Comparison of ENCODE assay signal across 12 cellular contexts in the genomic region with DNA sequence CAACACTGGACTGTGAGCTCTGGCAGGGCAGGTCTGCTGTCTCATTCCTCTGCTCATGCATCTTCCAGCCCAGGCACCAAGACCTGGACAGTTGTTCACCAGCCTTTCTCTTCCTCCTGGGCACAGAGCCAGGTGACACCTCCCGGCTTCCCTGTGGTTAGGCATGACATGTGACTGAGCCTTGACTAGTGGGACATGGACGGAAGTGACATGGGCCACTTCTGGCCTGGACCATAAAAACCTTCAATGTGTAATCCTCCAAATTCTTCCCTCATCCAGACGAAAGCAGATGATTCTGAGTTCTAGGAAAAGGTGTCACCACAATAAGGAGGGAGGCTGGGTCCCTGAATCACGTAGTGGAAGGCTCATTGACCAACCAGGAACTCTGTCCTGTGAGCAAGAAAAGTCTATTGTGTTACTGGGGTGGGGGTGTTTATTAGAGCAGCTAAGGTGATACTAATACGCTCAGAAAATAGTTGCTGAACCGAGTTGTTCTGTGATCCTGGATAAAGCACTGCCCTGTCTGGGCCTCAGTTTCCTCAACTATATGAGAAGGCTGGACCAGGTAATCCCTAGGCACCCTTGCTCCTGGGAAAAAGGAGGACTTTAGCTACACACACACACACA. TPM values are rescaled to one million over a fixed set of nuclear protein-coding genes. Genes with fewer than 3 reads are reported as not detected.
DNase-seq lines count a peak whose midpoint lies in the region; ATAC-seq and TF ChIP-seq lines count a peak whose summit lies in the region.
"Had no signal": no experiment of that assay in that cellular context is flagged by ENCODE, and none has a peak within 500 bp of the region (broad histone marks: within the 10 kb centered on the region; RNA-seq: fewer than 3 reads in every experiment).

No MANE protein-coding gene starts in this region.

- peak; percentile 26 for DNase-seq in stimulated activated CD4-positive, alpha-beta T cell treated with anti-CD3 and anti-CD28 coated beads, Interleukin-15, amount 100 ng/mL, for 24 hours
- DNase-seq in stimulated activated CD4-positive, alpha-beta T cell treated with anti-CD3 and anti-CD28 coated beads, Interleukin-12 subunit alpha, Interleukin-12 subunit beta, amount 100 ng/mL, for 4 hours, result no peak
- peak; percentile 83 for DNase-seq in OCI-M1 (lab: John Stamatoyannopoulos, UW)
- no peak for DNase-seq in NCI-H446 treated with DMSO at 0.1 percent for 48 hours (lab: John Stamatoyannopoulos, UW)
- no peak for DNase-seq in A673 (ENCODE audit: low spot score)
- DNase-seq in foreskin fibroblast, result no peak
- DNase-seq: activated CD4-positive, alpha-beta T cell treated with anti-CD3 and anti-CD28 coated beads for 1 hour; CD4-positive, alpha-beta memory T cell; stimulated activated naive CD4-positive, alpha-beta T cell had no signal

- BruUV-seq in A673 (replicated peaks; lab: Mats Ljungman, UMichigan), result no TSS peak

- intact Hi-C loops in A673 (cut with micrococcal nuclease; ENCODE audit: unreplicated experiment), result no loop called here

- no peak for TF ChIP-seq CTCF in A673 (conservative IDR thresholded peaks at IDR 0.05; ENCODE audit: low read depth, low read length)
- no peak for TF ChIP-seq CTCF in foreskin fibroblast (IDR thresholded peaks at IDR 0.05; ENCODE audit: low read depth, low read length)

- H3K27ac ChIP-seq in A673 (ENCODE audit: low read depth, low read length, poor library complexity, severe bottlenecking), result no peak overlapping the region

- peaks cover 5% of the 10 kb centered on the region for H3K4me1 ChIP-seq in A673 (ENCODE audit: insufficient read depth, low read length, poor library complexity, severe bottlenecking)

- no peaks in the 10 kb centered on the region for H3K27me3 ChIP-seq in A673 (replicated peaks; ENCODE audit: insufficient read depth, low read depth, low read length, poor library complexity)

- ATAC-seq in esophagus mucosa, result peak; percentile 56
- no peak for ATAC-seq in HG03460 (IDR thresholded peaks at IDR 0.05; ENCODE audit: unreplicated experiment)
- ATAC-seq: Panc1 had no signal

- POLR2A ChIA-PET in A673 (lab: Charles Lee; ENCODE audit: low non-redundant PET), result no interaction called here

- no peaks in the 10 kb centered on the region for H3K9me3 ChIP-seq in A673 (ENCODE audit: low read depth, low read length, poor library complexity, severe bottlenecking)

- CTCF ChIA-PET in A673 (lab: Charles Lee), result interaction anchor here (0.7 kb wide), 1 partner anchor 25 kb away, joined by 7 read pairs; no protein-coding TSS in a partner anchor

- H3K4me3 ChIP-seq in A673 (ENCODE audit: low read depth, low read length, poor library complexity, severe bottlenecking), result no peak overlapping the region
- H3K4me3 ChIP-seq in foreskin fibroblast (ENCODE audit: low read depth in 1 of 2, low read length in 2 of 2), result no peak overlapping the region

- H3K36me3 ChIP-seq in A673 (ENCODE audit: insufficient read depth, low read length, poor library complexity, severe bottlenecking), result no peaks in the 10 kb centered on the region

RNA-seq across cellular contexts. Expression of gene CRB2, which starts 26.6 kb away (rescaled TPM):
- total RNA-seq in esophagus mucosa (not detected), A673 (2021) (0.47 and 0.55 TPM in 2 replicates)
- total RNA-seq: CD4-positive, alpha-beta memory T cell had no signal

Comparison
In these comparisons a context has a peak if more than half of its experiments do, and no peak if none do; other contexts are left out.
1. DNase-seq: peak in stimulated activated CD4-positive, alpha-beta T cell treated with anti-CD3 and anti-CD28 coated beads, Interleukin-15, amount 100 ng/mL, for 24 hours (single experiment) and OCI-M1 (single experiment); none in stimulated activated CD4-positive, alpha-beta T cell treated with anti-CD3 and anti-CD28 coated beads, Interleukin-12 subunit alpha, Interleukin-12 subunit beta, amount 100 ng/mL, for 4 hours (single experiment), NCI-H446 treated with DMSO at 0.1 percent for 48 hours (single experiment), A673 (single experiment) and foreskin fibroblast (0 of 2).